In genomic region chr19:28469544-28469943, GRCh38 we compare ENCODE assay signal across 7 cellular contexts.
"Had no signal": no experiment of that assay in that cellular context is flagged by ENCODE, and none has a peak within 500 bp of the region (broad histone marks: within the 10 kb centered on the region; RNA-seq: fewer than 3 reads in every experiment).

No MANE protein-coding gene starts in this region.

- H3K4me1 ChIP-seq: adrenal gland had no signal

- H3K4me3 ChIP-seq: adrenal gland, smooth muscle cell, upper lobe of left lung had no signal

- H3K27me3 ChIP-seq: upper lobe of left lung had no signal

- H3K36me3 Mint-ChIP-seq: stimulated activated naive B cell treated with anti-CD40 and anti-IgM and Interleukin-4, amounts not matched to agents 10 μg/mL and 1 μg/mL and 100 μg/mL, for 72 hours had no signal

- H3K9me3 ChIP-seq: adrenal gland, upper lobe of left lung had no signal

- H3K27ac ChIP-seq: adrenal gland, epithelial cell of prostate, upper lobe of left lung had no signal

- H3K9me3 Mint-ChIP-seq: stimulated activated naive B cell treated with anti-CD40 and anti-IgM and Interleukin-4, amounts not matched to agents 10 μg/mL and 1 μg/mL and 100 μg/mL, for 72 hours had no signal

- H3K27me3 Mint-ChIP-seq: effector memory CD8-positive, alpha-beta T cell had no signal

- H3K27ac Mint-ChIP-seq: progenitor cell of endocrine pancreas; stimulated activated naive B cell treated with anti-CD40 and anti-IgM and Interleukin-4, amounts not matched to agents 10 μg/mL and 1 μg/mL and 100 μg/mL, for 72 hours had no signal

- H3K36me3 ChIP-seq: adrenal gland, upper lobe of left lung had no signal
